In genomic region chr16:12010388-12011251, GRCh38 we compare ENCODE assay signal across 14 cellular contexts. TPM values are rescaled to one million over a fixed set of nuclear protein-coding genes. Genes with fewer than 3 reads are reported as not detected.
DNase-seq lines count a peak whose midpoint lies in the region; ATAC-seq and TF ChIP-seq lines count a peak whose summit lies in the region.
"Had no signal": no experiment of that assay in that cellular context is flagged by ENCODE, and none has a peak within 500 bp of the region (broad histone marks: within the 10 kb centered on the region; RNA-seq: fewer than 3 reads in every experiment).

No MANE protein-coding gene starts in this region.

- H3K9me2 ChIP-seq in MM.1S (replicated peaks; ENCODE audit: insufficient read depth, low read length): no peaks in the 10 kb centered on the region

- peak overlapping the region; percentile 36; the same call in 1 of the 2 replicates for H2AFZ ChIP-seq in MM.1S (ENCODE audit: low read length)

- peak overlapping the region in 9 of 10 donors; percentile 4 to 66 (median 57) for H3K4me3 Mint-ChIP-seq in naive thymus-derived CD8-positive, alpha-beta T cell
- H3K4me3 Mint-ChIP-seq in CD8-positive, alpha-beta memory T cell: no peak overlapping the region
- H3K4me3 Mint-ChIP-seq: T-helper 2 cell treated with Interferon-gamma antibody and Interleukin-4, amounts not matched to agents 5 μg/mL and 100 μg/mL, for 36 hours had no signal

- H4K20me1 ChIP-seq in MM.1S (ENCODE audit: insufficient read depth, low read length): no peaks in the 10 kb centered on the region

- H3K36me3 Mint-ChIP-seq in naive thymus-derived CD8-positive, alpha-beta T cell: peaks cover 0 to 3% (median 0%) of the 10 kb centered on the region in 3 donors
- H3K36me3 Mint-ChIP-seq in CD8-positive, alpha-beta memory T cell: peaks cover 0 to 15% (median 7%) of the 10 kb centered on the region in 3 donors

- TF ChIP-seq CTCF in MM.1S (IDR thresholded peaks at IDR 0.05; ENCODE audit: low read length): no peak

- DNase-seq in Ammon's horn (ENCODE audit: low spot score) (peak; percentile 21), MM.1S (peak; percentile 59), fibroblast of gingiva (ENCODE audit: low read depth) (peak; percentile 69), SW 1271 (lab: John Stamatoyannopoulos, UW) (no peak)
- DNase-seq in naive thymus-derived CD8-positive, alpha-beta T cell: no peak
- DNase-seq in effector CD8-positive, alpha-beta T cell (lab: John Stamatoyannopoulos, UW): no peak
- DNase-seq in CD8-positive, alpha-beta memory T cell: no peak
- DNase-seq: activated CD8-positive, alpha-beta memory T cell treated with anti-CD3 and anti-CD28 coated beads, Interleukin-2, amount 50 U/mL, for 4 hours; brain microvascular endothelial cell; foreskin keratinocyte; NCI-H1105 treated with DMSO at 0.1 percent for 48 hours had no signal

- peaks cover 9% of the 10 kb centered on the region for H3K4me1 ChIP-seq in MM.1S (ENCODE audit: low read length)
- peaks cover 11% of the 10 kb centered on the region for H3K4me1 ChIP-seq in CD8-positive, alpha-beta memory T cell (ENCODE audit: insufficient read depth, low read length)
- H3K4me1 ChIP-seq: foreskin keratinocyte had no signal

- peaks cover 16% of the 10 kb centered on the region for H3F3A ChIP-seq in MM.1S (ENCODE audit: insufficient read depth, low read length)

- no peaks in the 10 kb centered on the region for H3K36me3 ChIP-seq in MM.1S (replicated peaks; ENCODE audit: insufficient read depth, low read length)
- no peaks in the 10 kb centered on the region for H3K36me3 ChIP-seq in CD8-positive, alpha-beta memory T cell (ENCODE audit: insufficient read depth, low read length)
- H3K36me3 ChIP-seq: brain microvascular endothelial cell had no signal

- peak overlapping the region; percentile 56; the same call in 1 of the 2 replicates for H3K4me2 ChIP-seq in MM.1S (ENCODE audit: low read depth, low read length)

- no peaks in the 10 kb centered on the region for H3K27me3 ChIP-seq in MM.1S (replicated peaks; ENCODE audit: insufficient read depth, low read length)
- H3K27me3 ChIP-seq in CD8-positive, alpha-beta memory T cell (ENCODE audit: insufficient read depth, low read length, poor library complexity, severe bottlenecking): no peaks in the 10 kb centered on the region
- H3K27me3 ChIP-seq: brain microvascular endothelial cell, foreskin keratinocyte had no signal

- peaks cover 7 to 36% (median 28%) of the 10 kb centered on the region in 4 donors for H3K4me1 Mint-ChIP-seq in naive thymus-derived CD8-positive, alpha-beta T cell
- no peaks in the 10 kb centered on the region for H3K4me1 Mint-ChIP-seq in CD8-positive, alpha-beta memory T cell

- CTCF ChIA-PET in CD8-positive, alpha-beta memory T cell (lab: Charles Lee): no interaction called here

- H3K27me3 Mint-ChIP-seq in naive thymus-derived CD8-positive, alpha-beta T cell: no peaks in the 10 kb centered on the region
- no peaks in the 10 kb centered on the region for H3K27me3 Mint-ChIP-seq in CD8-positive, alpha-beta memory T cell

- ATAC-seq in naive thymus-derived CD8-positive, alpha-beta T cell: peak in 1 of 2 donors; percentile 39
- no peak for ATAC-seq in HG03039 (IDR thresholded peaks at IDR 0.05; ENCODE audit: unreplicated experiment)
- ATAC-seq: foreskin keratinocyte had no signal

- H3K27ac ChIP-seq in MM.1S (ENCODE audit: low read length): peak overlapping the region; percentile 73
- no peak overlapping the region for H3K27ac ChIP-seq in CD8-positive, alpha-beta memory T cell (ENCODE audit: low read depth, low read length)
- H3K27ac ChIP-seq: brain microvascular endothelial cell, foreskin keratinocyte had no signal

- H3K9me3 Mint-ChIP-seq in naive thymus-derived CD8-positive, alpha-beta T cell: no peaks in the 10 kb centered on the region
- H3K9me3 Mint-ChIP-seq in CD8-positive, alpha-beta memory T cell: no peaks in the 10 kb centered on the region
- H3K9me3 Mint-ChIP-seq: T-helper 2 cell treated with Interferon-gamma antibody and Interleukin-4, amounts not matched to agents 5 μg/mL and 100 μg/mL, for 36 hours had no signal

- H3K79me2 ChIP-seq in MM.1S (ENCODE audit: low read length): peaks cover 27% of the 10 kb centered on the region

- no peaks in the 10 kb centered on the region for H3K9me3 ChIP-seq in MM.1S (replicated peaks; ENCODE audit: insufficient read depth, low read length)
- H3K9me3 ChIP-seq in CD8-positive, alpha-beta memory T cell (ENCODE audit: low read length): no peaks in the 10 kb centered on the region

- H3K9ac ChIP-seq in MM.1S (ENCODE audit: low read length): peak overlapping the region; percentile 31; the same call in 1 of the 2 replicates

- peak overlapping the region; percentile 76 to 92 (median 89) for H3K27ac Mint-ChIP-seq in naive thymus-derived CD8-positive, alpha-beta T cell
- H3K27ac Mint-ChIP-seq in CD8-positive, alpha-beta memory T cell: no peak overlapping the region
- H3K27ac Mint-ChIP-seq: T-helper 2 cell treated with Interferon-gamma antibody and Interleukin-4, amounts not matched to agents 5 μg/mL and 100 μg/mL, for 36 hours had no signal

- POLR2A ChIA-PET in naive thymus-derived CD8-positive, alpha-beta T cell (lab: Charles Lee): interaction anchor here (0.6 to 2.6 kb wide), 4 partner anchors 10 to 272 kb away, joined by 3 to 14 read pairs (median 4); partner anchors contain the start of gene SNX29
- POLR2A ChIA-PET in CD8-positive, alpha-beta memory T cell (lab: Charles Lee): interaction anchor here (0.8 kb wide), 1 partner anchor 9 kb away, joined by 8 read pairs; no protein-coding TSS in a partner anchor

- peak overlapping the region; percentile 25; the same call in 1 of the 2 replicates for H3K4me3 ChIP-seq in MM.1S (ENCODE audit: low read length)
- no peak overlapping the region for H3K4me3 ChIP-seq in CD8-positive, alpha-beta memory T cell (ENCODE audit: low read length)
- H3K4me3 ChIP-seq: lung had no signal

RNA-seq across cellular contexts. Expression of gene SNX29, which starts 34.1 kb away (rescaled TPM):
- 10 to 100 TPM; 31.2 to 42.7 TPM for total RNA-seq in naive thymus-derived CD8-positive, alpha-beta T cell
- 10 to 100 TPM in 2 of 3 donors, 1 to 10 TPM in 1; 6.1 to 14.3 (median 12.3) TPM for polyA plus RNA-seq in naive thymus-derived CD8-positive, alpha-beta T cell
- total RNA-seq in CD8-positive, alpha-beta memory T cell: 10 to 100 TPM; 12.0 to 14.4 TPM
- 12.4 TPM for polyA plus RNA-seq in CD8-positive, alpha-beta memory T cell

RNA-seq across cellular contexts. Expression of gene TNFRSF17, which starts 45.6 kb away (rescaled TPM):
- 1 to 10 TPM in 1 of 2 experiments, under 1 TPM in 1; 0.63 to 1.2 TPM for total RNA-seq in naive thymus-derived CD8-positive, alpha-beta T cell
- polyA plus RNA-seq in naive thymus-derived CD8-positive, alpha-beta T cell: under 1 TPM in 1 of 3 donors, not detected in 2; 0.20 TPM
- not detected for total RNA-seq in CD8-positive, alpha-beta memory T cell
- polyA plus RNA-seq in CD8-positive, alpha-beta memory T cell: not detected
- total RNA-seq: foreskin keratinocyte had no signal
- polyA plus RNA-seq: foreskin keratinocyte had no signal

Comparison
In these comparisons a context has a peak if more than half of its experiments do, and no peak if none do; other contexts are left out.
1. DNase-seq: peak in Ammon's horn (single experiment), MM.1S (single experiment) and fibroblast of gingiva (single experiment); none in naive thymus-derived CD8-positive, alpha-beta T cell (0 of 10), effector CD8-positive, alpha-beta T cell (single experiment), CD8-positive, alpha-beta memory T cell (0 of 5) and SW 1271 (0 of 2).
2. H3K27ac Mint-ChIP-seq: peak in naive thymus-derived CD8-positive, alpha-beta T cell (10 of 10); none in CD8-positive, alpha-beta memory T cell (0 of 8).
3. H3K4me3 Mint-ChIP-seq: peak in naive thymus-derived CD8-positive, alpha-beta T cell (9 of 10); none in CD8-positive, alpha-beta memory T cell (0 of 7).